15 cellular contexts compared by ENCODE assay signal in the genomic region with DNA sequence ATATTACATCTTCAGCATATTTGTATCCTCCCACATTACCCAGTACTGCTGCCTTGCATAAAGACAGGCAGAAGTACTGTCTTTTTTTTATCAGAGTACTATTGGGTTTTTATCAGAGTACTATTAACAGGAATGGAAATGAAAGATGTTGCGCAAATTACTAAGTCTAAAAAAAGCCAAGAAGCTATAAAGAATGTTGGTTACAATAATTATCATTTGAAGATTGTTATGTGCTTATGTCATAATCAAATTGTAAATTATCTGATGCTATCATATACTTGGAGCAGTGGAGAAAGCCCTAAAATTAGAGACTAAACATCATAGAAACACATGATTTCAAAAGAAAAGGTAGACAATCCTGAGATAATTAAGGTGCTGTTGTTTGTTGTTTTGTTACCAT.
"Had no signal": no experiment of that assay in that cellular context is flagged by ENCODE, and none has a peak within 500 bp of the region (broad histone marks: within the 10 kb centered on the region; RNA-seq: fewer than 3 reads in every experiment).

No MANE protein-coding gene starts in this region.

- H3K4me3 ChIP-seq: ovary, sigmoid colon, suprapubic skin, upper lobe of left lung had no signal

- H3K4me1 Mint-ChIP-seq: activated naive CD4-positive, alpha-beta T cell treated with anti-CD3 and anti-CD28 coated beads, Interleukin-2, amount 50 U/mL, for 24 hours; neural crest cell had no signal

- H3K27me3 ChIP-seq: heart right ventricle, ovary, sigmoid colon, suprapubic skin, upper lobe of left lung had no signal

- FAIRE-seq: TTC549 had no signal

- H3K27me3 Mint-ChIP-seq: activated naive CD4-positive, alpha-beta T cell treated with anti-CD3 and anti-CD28 coated beads, Interleukin-2, amount 50 U/mL, for 24 hours had no signal

- H3K4me3 Mint-ChIP-seq: activated naive CD4-positive, alpha-beta T cell treated with anti-CD3 and anti-CD28 coated beads, Interleukin-2, amount 50 U/mL, for 24 hours; neural crest cell had no signal

- H3K27ac ChIP-seq: ovary, sigmoid colon, suprapubic skin, upper lobe of left lung had no signal

- H3K27ac Mint-ChIP-seq: activated naive CD4-positive, alpha-beta T cell treated with anti-CD3 and anti-CD28 coated beads, Interleukin-2, amount 50 U/mL, for 24 hours had no signal

- DNase-seq: amniotic stem cell; heart right ventricle; islet precursor cell; left ventricle myocardium superior; mesendoderm; ovary; sigmoid colon; stimulated activated CD4-positive, alpha-beta T cell treated with anti-CD3 and anti-CD28 coated beads, Interleukin-2, amount 100 ng/mL, for 48 hours; stimulated activated naive CD4-positive, alpha-beta T cell treated with Interleukin-2 at 50 U/mL for 16 hours; T-helper 2 cell; upper lobe of left lung had no signal

- H3K9me3 Mint-ChIP-seq: activated naive CD4-positive, alpha-beta T cell treated with anti-CD3 and anti-CD28 coated beads, Interleukin-2, amount 50 U/mL, for 24 hours; neural crest cell had no signal

- H3K36me3 Mint-ChIP-seq: activated naive CD4-positive, alpha-beta T cell treated with anti-CD3 and anti-CD28 coated beads, Interleukin-2, amount 50 U/mL, for 24 hours had no signal

- H3K9me3 ChIP-seq: heart right ventricle, ovary, sigmoid colon, suprapubic skin, upper lobe of left lung had no signal

- H3K36me3 ChIP-seq: heart right ventricle, ovary, sigmoid colon, suprapubic skin, upper lobe of left lung had no signal
